ENCODE assay signal across 24 cellular contexts in genomic region chr5:57412680-57413079, GRCh38.
"Had no signal": no experiment of that assay in that cellular context is flagged by ENCODE, and none has a peak within 500 bp of the region (broad histone marks: within the 10 kb centered on the region; RNA-seq: fewer than 3 reads in every experiment).

No MANE protein-coding gene starts in this region.

- DNase-seq: activated CD4-positive, alpha-beta T cell treated with anti-CD3 and anti-CD28 coated beads for 48 hours; activated CD4-positive, alpha-beta T cell treated with anti-CD3 and anti-CD28 coated beads, Interleukin-2, amount 50 U/mL, for 4 hours; activated CD4-positive, CD25-positive, alpha-beta regulatory T cell treated with anti-CD3 and anti-CD28 coated beads, Interleukin-2, amount 50 U/mL, for 72 hours; activated CD8-positive, alpha-beta memory T cell treated with anti-CD3 and anti-CD28 coated beads, Interleukin-2, amount 50 U/mL, for 48 hours; activated CD8-positive, alpha-beta T cell treated with anti-CD3 and anti-CD28 coated beads, Interleukin-2, amount 10 ng/mL, durations not matched to agents 7 days and 5 days; activated naive CD4-positive, alpha-beta T cell treated with anti-CD3 and anti-CD28 coated beads, Interleukin-2, amount 50 U/mL, for 16 hours; activated naive CD8-positive, alpha-beta T cell treated with anti-CD3 and anti-CD28 coated beads, Interleukin-2, amount 10 ng/mL, durations not matched to agents 7 days and 5 days; activated T-cell treated with anti-CD3 and anti-CD28 coated beads, Interleukin-2, amount 50 U/mL, for 1 hour; amniotic stem cell; NCI-H1092 treated with DMSO at 0.1 percent for 48 hours; NCI-H1417 treated with DMSO at 0.1 percent for 48 hours; NCI-H1694; NCI-H2029; NCI-H2107; NCI-H2171 treated with DMSO at 0.1 percent for 48 hours; NCI-H526; NCI-H82; NK-92 treated with Interleukin-12 subunit alpha and Interleukin-12 subunit beta, amount 100 ng/mL, for 24 hours; Peyer's patch; Right ventricle myocardium superior; SW 1271 had no signal

- H3K27ac ChIP-seq: Peyer's patch, RWPE1, SJSA1 had no signal

- H3K4me3 ChIP-seq: MG63, Peyer's patch, SJSA1 had no signal

- H3K4me1 ChIP-seq: Peyer's patch had no signal

- H3K36me3 ChIP-seq: MG63, Peyer's patch, SJSA1 had no signal

- H3K27me3 ChIP-seq: MG63, Peyer's patch, SJSA1 had no signal

- H3K9me3 ChIP-seq: MG63, Peyer's patch, SJSA1 had no signal
